ENCODE assay signal across 15 cellular contexts in genomic region chr6:52359403-52359802, GRCh38. TPM values are rescaled to one million over a fixed set of nuclear protein-coding genes. Genes with fewer than 3 reads are reported as not detected.
DNase-seq lines count a peak whose midpoint lies in the region; ATAC-seq, FAIRE-seq and TF ChIP-seq lines count a peak whose summit lies in the region.
"Had no signal": no experiment of that assay in that cellular context is flagged by ENCODE, and none has a peak within 500 bp of the region (broad histone marks: within the 10 kb centered on the region; RNA-seq: fewer than 3 reads in every experiment).

No MANE protein-coding gene starts in this region.

- H3K9me3 ChIP-seq in MM.1S (replicated peaks; ENCODE audit: insufficient read depth, low read length) = no peaks in the 10 kb centered on the region
- H3K9me3 ChIP-seq in sigmoid colon = no peaks in the 10 kb centered on the region
- H3K9me3 ChIP-seq in psoas muscle = no peaks in the 10 kb centered on the region

- intact Hi-C loops in sigmoid colon (cut with DNase I) = no loop called here
- intact Hi-C loops in psoas muscle (cut with DNase I) = no loop called here

- no peaks in the 10 kb centered on the region; the same call in 1 of the 2 replicates for H3F3A ChIP-seq in MM.1S (ENCODE audit: insufficient read depth, low read length)

- WGBS in sigmoid colon, 2 donors = 73 to 88% methylated on average over 1 of the region's 1 CpG
- 90 to 96% (median 96%) methylated on average over 1 of the region's 1 CpG for WGBS in psoas muscle, 3 donors

- no peak for TF ChIP-seq POLR2A in sigmoid colon (IDR thresholded peaks at IDR 0.05)

- H2AFZ ChIP-seq in MM.1S (ENCODE audit: low read length) = no peak overlapping the region

- ATAC-seq in psoas muscle = no peak
- ATAC-seq: CD8-positive, alpha-beta T cell had no signal

- no peak for DNase-seq in GM19239 (ENCODE audit: insufficient read length, low spot score)
- DNase-seq in MM.1S = no peak
- DNase-seq in fibroblast of peridontal ligament (ENCODE audit: extremely low read depth) = peak; percentile 29
- no peak for DNase-seq in sigmoid colon
- DNase-seq in NCI-H2171 (lab: John Stamatoyannopoulos, UW) = no peak
- DNase-seq in psoas muscle = no peak
- DNase-seq in stimulated activated CD4-positive, alpha-beta T cell treated with anti-CD3 and anti-CD28 coated beads, Interleukin-4, amount 100 ng/mL, for 1 hour = no peak
- DNase-seq: ACHN; CD8-positive, alpha-beta T cell; GOT3; HFFc6; NCI-H1048; NCI-H146; NCI-H748 treated with DMSO at 0.1 percent for 48 hours; SIG-M5 had no signal

- peaks cover 9% of the 10 kb centered on the region for H3K79me2 ChIP-seq in MM.1S (ENCODE audit: low read length)

- TF ChIP-seq CTCF in MM.1S (IDR thresholded peaks at IDR 0.05; ENCODE audit: low read length) (no peak), sigmoid colon (IDR thresholded peaks at IDR 0.05) (no peak), psoas muscle (IDR thresholded peaks at IDR 0.05) (no peak)

- no peak overlapping the region; the same call in 1 of the 2 replicates for H3K27ac ChIP-seq in MM.1S (ENCODE audit: low read length)
- peak overlapping the region; percentile 72 to 91 (median 87) for H3K27ac ChIP-seq in sigmoid colon
- H3K27ac ChIP-seq in psoas muscle = no peak overlapping the region

- no peak for TF ChIP-seq EP300 in sigmoid colon (IDR thresholded peaks at IDR 0.05)

- no peaks in the 10 kb centered on the region for H4K20me1 ChIP-seq in MM.1S (ENCODE audit: insufficient read depth, low read length)

- peak; percentile 8 for FAIRE-seq in GM19239 (lab: Jason Lieb, UNC)

- H3K4me3 ChIP-seq in MM.1S (ENCODE audit: low read length) = no peak overlapping the region
- no peak overlapping the region for H3K4me3 ChIP-seq in sigmoid colon
- no peak overlapping the region for H3K4me3 ChIP-seq in psoas muscle

- H3K27me3 ChIP-seq in MM.1S (replicated peaks; ENCODE audit: insufficient read depth, low read length) = no peaks in the 10 kb centered on the region
- H3K27me3 ChIP-seq in sigmoid colon = no peaks in the 10 kb centered on the region
- H3K27me3 ChIP-seq in psoas muscle (ENCODE audit: insufficient read depth in 3 of 3, low read length in 2 of 3) = peaks cover 0 to 20% (median 12%) of the 10 kb centered on the region in 3 donors

- no peaks in the 10 kb centered on the region for H3K9me2 ChIP-seq in MM.1S (replicated peaks; ENCODE audit: insufficient read depth, low read length)

- H3K36me3 ChIP-seq in MM.1S (replicated peaks; ENCODE audit: insufficient read depth, low read length) (no peaks in the 10 kb centered on the region), sigmoid colon (no peaks in the 10 kb centered on the region), psoas muscle (ENCODE audit: insufficient read depth in 1 of 2, low read depth in 1 of 2) (no peaks in the 10 kb centered on the region)

- H3K4me1 ChIP-seq in MM.1S (ENCODE audit: low read length) (peaks cover 13% of the 10 kb centered on the region), sigmoid colon (peaks cover 0 to 49% (median 39%) of the 10 kb centered on the region in 4 donors), psoas muscle (no peaks in the 10 kb centered on the region)

- H3K9ac ChIP-seq in MM.1S (ENCODE audit: low read length) = no peak overlapping the region

- peak overlapping the region; percentile 11; the same call in 1 of the 2 replicates for H3K4me2 ChIP-seq in MM.1S (ENCODE audit: low read depth, low read length)

RNA-seq across cellular contexts. Expression of gene PAQR8, which starts 2.5 kb away (rescaled TPM):
- total RNA-seq in sigmoid colon = 10 to 100 TPM; 12.2 to 17.4 (median 13.8) TPM
- 10 to 100 TPM; 15.6 to 49.2 (median 16.4) TPM for polyA plus RNA-seq in sigmoid colon
- total RNA-seq in psoas muscle = 1 to 10 TPM in 2 of 4 donors, under 1 TPM in 2; 0.68 to 1.3 (median 1.00) TPM
- polyA plus RNA-seq in psoas muscle = under 1 TPM; 0.39 to 0.55 (median 0.51) TPM

Comparison
In these comparisons a context has a peak if more than half of its experiments do, and no peak if none do; other contexts are left out.
1. H3K27ac ChIP-seq: peak in sigmoid colon (4 of 4); none in MM.1S (single experiment) and psoas muscle (single experiment).
2. RNA of gene PAQR8, which starts 2.5 kb away (total RNA-seq): 12.2 to 17.4 TPM in sigmoid colon; 0.68 to 1.3 TPM in psoas muscle; every median in the first group is over 4 times any median in the second.